7 cellular contexts compared by ENCODE assay signal in the genomic region with DNA sequence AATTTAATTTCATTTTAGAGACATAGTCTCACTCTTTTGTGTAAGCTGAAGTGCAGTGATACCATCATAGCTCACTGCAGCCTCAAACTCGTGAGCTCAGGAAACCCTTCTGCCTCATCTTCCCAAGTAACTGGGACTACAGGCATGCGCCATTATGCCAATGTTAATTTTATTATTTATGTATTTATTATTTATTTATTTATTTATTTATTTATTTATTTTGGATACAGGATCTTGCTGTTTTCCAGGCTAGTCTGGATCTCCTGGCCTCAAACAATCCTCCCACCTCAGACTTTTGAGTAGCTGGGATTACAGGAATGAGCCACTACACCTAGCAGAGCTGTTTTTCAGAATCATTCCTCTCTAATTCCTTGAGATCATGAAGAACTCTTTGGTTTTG.
"Had no signal": no experiment of that assay in that cellular context is flagged by ENCODE, and none has a peak within 500 bp of the region (broad histone marks: within the 10 kb centered on the region; RNA-seq: fewer than 3 reads in every experiment).

No MANE protein-coding gene starts in this region.

- DNase-seq: GM23248, GOT3, H7, IMR-90 had no signal

- H3K36me3 ChIP-seq: HAP-1 had no signal

- H2AFZ ChIP-seq: GM23248 had no signal

- H3K4me3 ChIP-seq: GM23248, HAP-1, K562 had no signal

- ATAC-seq: HCT116, K562 had no signal

- H3K9ac ChIP-seq: GM23248 had no signal

- H3K4me1 ChIP-seq: HAP-1 had no signal

- H3K9me3 ChIP-seq: HAP-1 had no signal

- H3K27ac ChIP-seq: GM23248 had no signal
